ENCODE assay signal across 27 cellular contexts in the genomic region with DNA sequence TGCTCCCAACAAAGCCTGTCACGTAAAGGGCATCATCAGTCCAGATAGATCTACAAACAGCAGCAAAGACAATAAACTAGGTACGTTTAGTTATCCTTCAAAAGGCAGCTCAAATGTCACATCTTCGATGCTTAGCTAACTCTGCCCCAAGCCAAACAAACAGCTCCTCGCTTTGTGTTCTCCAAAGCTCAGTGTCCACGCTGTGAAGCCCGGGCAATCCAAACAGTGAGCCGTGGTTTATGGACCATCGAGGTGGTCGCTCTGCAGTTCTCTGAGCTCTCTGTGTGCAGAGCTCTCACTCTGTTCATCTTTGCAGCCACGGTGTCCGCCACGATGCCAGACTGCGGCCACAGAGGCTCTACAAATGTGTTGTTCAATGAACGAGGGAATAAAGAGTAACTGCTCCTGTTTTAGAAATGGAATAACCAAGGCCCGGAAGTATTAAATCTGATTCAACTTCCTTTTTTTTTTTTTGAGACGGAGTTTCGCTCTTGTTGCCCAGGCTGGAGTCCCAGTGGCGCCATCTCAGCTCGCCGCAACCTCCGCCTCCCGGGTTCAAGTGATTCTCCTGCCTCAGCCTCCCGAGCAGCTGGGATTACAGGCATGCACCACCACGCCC.
DNase-seq lines count a peak whose midpoint lies in the region; ATAC-seq, FAIRE-seq and TF ChIP-seq lines count a peak whose summit lies in the region.
"Had no signal": no experiment of that assay in that cellular context is flagged by ENCODE, and none has a peak within 500 bp of the region (broad histone marks: within the 10 kb centered on the region; RNA-seq: fewer than 3 reads in every experiment).

No MANE protein-coding gene starts in this region.

- H2AFZ ChIP-seq in HepG2 (ENCODE audit: low read length) (peak overlapping the region; percentile 25), K562 (ENCODE audit: low read depth, low read length) (peak overlapping the region; percentile 22)

- H3K27ac Mint-ChIP-seq in type B pancreatic cell: no peak overlapping the region
- H3K27ac Mint-ChIP-seq: CD4-positive, CD25-positive, alpha-beta regulatory T cell; T-helper 2 cell treated with Interferon-gamma antibody and Interleukin-4, amounts not matched to agents 5 μg/mL and 100 μg/mL, for 36 hours had no signal

- BruUV-seq in HepG2 (replicated peaks; lab: Mats Ljungman, UMichigan) (no TSS peak), K562 (replicated peaks; lab: Mats Ljungman, UMichigan) (no TSS peak)

- DNase-seq in HepG2 (ENCODE audit: low spot score): peak; percentile 12
- no peak for DNase-seq in right lobe of liver
- DNase-seq in NOMO-1 treated with DMSO at 0.1 percent for 48 hours (lab: John Stamatoyannopoulos, UW; ENCODE audit: unreplicated experiment): peak; percentile 70
- DNase-seq in K562 (ENCODE audit: extremely low read depth in 1 of 4, low spot score in 3 of 4): no peak
- DNase-seq in type B pancreatic cell (ENCODE audit: extremely low spot score, unreplicated experiment): peak; percentile 42
- no peak for DNase-seq in hypothalamus (lab: John Stamatoyannopoulos, UW)
- DNase-seq: CD4-positive, CD25-positive, alpha-beta regulatory T cell; DMS153; DND-41; H7; NCI-H187; NCI-H2081 treated with DMSO at 0.1 percent for 48 hours; NCI-H2171 treated with DMSO at 0.1 percent for 48 hours; NCI-H345; NCI-H510A treated with DMSO at 0.1 percent for 48 hours; NCI-H82; PC-3; Right ventricle myocardium superior; T-helper 1 cell had no signal

- H3K79me2 ChIP-seq in HepG2 (ENCODE audit: insufficient read depth, low read length): no peaks in the 10 kb centered on the region
- H3K79me2 ChIP-seq in K562 (ENCODE audit: control insufficient read depth, insufficient read depth, low read length): no peaks in the 10 kb centered on the region

- peak; percentile 85 for ATAC-seq in HepG2
- no peak for ATAC-seq in right lobe of liver
- no peak; the same call in 2 of the 3 replicates for ATAC-seq in K562
- ATAC-seq in GM18502 (IDR thresholded peaks at IDR 0.05; ENCODE audit: poor library complexity, unreplicated experiment): no peak
- no peak for ATAC-seq in GM18867 (IDR thresholded peaks at IDR 0.05; ENCODE audit: unreplicated experiment)
- ATAC-seq: PC-3 had no signal

- TF ChIP-seq CTCF in HepG2 (CRISPR knock-in tag; IDR thresholded peaks at IDR 0.05) (no peak), right lobe of liver (IDR thresholded peaks at IDR 0.05) (no peak), K562 (IDR thresholded peaks at IDR 0.05 in 2 of 3, conservative IDR thresholded peaks at IDR 0.05 in 1 of 3; ENCODE audit: insufficient read depth in 2 of 3, low read depth in 1 of 3, low read length in 3 of 3) (no peak), type B pancreatic cell (conservative IDR thresholded peaks at IDR 0.05) (no peak)

- no peaks in the 10 kb centered on the region for H3K9me3 ChIP-seq in HepG2 (ENCODE audit: low read length)
- no peaks in the 10 kb centered on the region for H3K9me3 ChIP-seq in right lobe of liver
- H3K9me3 ChIP-seq in K562 (replicated peaks; ENCODE audit: control insufficient read depth, insufficient read depth, low read depth, low read length): no peaks in the 10 kb centered on the region
- H3K9me3 ChIP-seq: SJSA1 had no signal

- H3K4me1 Mint-ChIP-seq in type B pancreatic cell (ENCODE audit: unreplicated experiment): no peaks in the 10 kb centered on the region
- H3K4me1 Mint-ChIP-seq: CD4-positive, CD25-positive, alpha-beta regulatory T cell had no signal

- FAIRE-seq in HepG2 (lab: Jason Lieb, UNC) (no peak), K562 (lab: Jason Lieb, UNC) (no peak)
- FAIRE-seq: A204.1, GM12892, HTR-8/SVneo had no signal

- H3K4me3 Mint-ChIP-seq in type B pancreatic cell: no peak overlapping the region
- H3K4me3 Mint-ChIP-seq: CD4-positive, CD25-positive, alpha-beta regulatory T cell; T-helper 2 cell treated with Interferon-gamma antibody and Interleukin-4, amounts not matched to agents 5 μg/mL and 100 μg/mL, for 36 hours had no signal

- H3K4me3 ChIP-seq in HepG2 (replicated peaks in 1 of 3; ENCODE audit: insufficient read depth in 1 of 3, low read depth in 2 of 3, low read length in 3 of 3): no peak overlapping the region; a peak in 1 of 6 replicates
- H3K4me3 ChIP-seq in right lobe of liver: no peak overlapping the region
- no peak overlapping the region for H3K4me3 ChIP-seq in K562
- H3K4me3 ChIP-seq: BLaER1, SJSA1 had no signal

- CTCF ChIA-PET in HepG2 (lab: Yijun Ruan, JAX; ENCODE audit: low intra/inter-chr PET ratio, low total read pairs): no interaction called here
- CTCF ChIA-PET in K562 (lab: Yijun Ruan, JAX; ENCODE audit: low intra/inter-chr PET ratio): no interaction called here

- intact Hi-C loops in HepG2 (cut with micrococcal nuclease; ENCODE audit: unreplicated experiment) (no loop called here), right lobe of liver (cut with DNase I) (no loop called here), K562 (cut with micrococcal nuclease) (no loop called here)

- in situ Hi-C loops in HepG2 (cut with HindIII; ENCODE audit: extremely low pct_ligation_motif_present, low pct_unique_long_range_greater_than_20kb): no loop called here
- in situ Hi-C loops in K562 (cut with MboI): no loop called here

- H3K9me3 Mint-ChIP-seq in type B pancreatic cell: no peaks in the 10 kb centered on the region
- H3K9me3 Mint-ChIP-seq: T-helper 2 cell treated with Interferon-gamma antibody and Interleukin-4, amounts not matched to agents 5 μg/mL and 100 μg/mL, for 36 hours had no signal

- H3K4me2 ChIP-seq in HepG2 (ENCODE audit: low read depth, low read length) (peak overlapping the region; percentile 57), K562 (ENCODE audit: insufficient read depth, low read length) (no peak overlapping the region)
- H3K4me2 ChIP-seq: BLaER1 had no signal

- no peaks in the 10 kb centered on the region for H3K27me3 Mint-ChIP-seq in type B pancreatic cell
- H3K27me3 Mint-ChIP-seq: CD4-positive, CD25-positive, alpha-beta regulatory T cell had no signal

- H4K20me1 ChIP-seq in HepG2 (ENCODE audit: insufficient read depth, low read length) (no peaks in the 10 kb centered on the region), K562 (replicated peaks; ENCODE audit: control insufficient read depth, insufficient read depth, low read length) (no peaks in the 10 kb centered on the region)
- H4K20me1 ChIP-seq: BLaER1 had no signal

- no peaks in the 10 kb centered on the region for H3K9me1 ChIP-seq in K562 (ENCODE audit: control insufficient read depth, insufficient read depth, low read length)

- H3K4me1 ChIP-seq in HepG2 (ENCODE audit: insufficient read depth, low read length) (peaks cover 24% of the 10 kb centered on the region), right lobe of liver (no peaks in the 10 kb centered on the region), K562 (replicated peaks in 1 of 2; ENCODE audit: control insufficient read depth in 2 of 2, insufficient read depth in 2 of 2, low read length in 2 of 2) (no peaks in the 10 kb centered on the region)
- H3K4me1 ChIP-seq: SJSA1 had no signal

- H3K9ac ChIP-seq in HepG2 (ENCODE audit: insufficient read depth, low read depth, low read length): no peak overlapping the region
- H3K9ac ChIP-seq in K562 (ENCODE audit: insufficient read depth in 1 of 2, low read depth in 2 of 2, low read length in 2 of 2): no peak overlapping the region; a peak in 1 of 4 replicates
- H3K9ac ChIP-seq: BLaER1 had no signal

- H3K27me3 ChIP-seq in HepG2 (ENCODE audit: control insufficient read depth in 1 of 2, insufficient read depth in 2 of 2, low read length in 2 of 2) (no peaks in the 10 kb centered on the region), right lobe of liver (no peaks in the 10 kb centered on the region), K562 (ENCODE audit: control insufficient read depth in 2 of 2, insufficient read depth in 2 of 2, low read length in 2 of 2) (0 out of 5 replicates have a peak, but pooled peaks cover 0 to 4% of the 10 kb centered on the region in 2 experiments)
- H3K27me3 ChIP-seq: BLaER1, SJSA1 had no signal

- H3K27ac ChIP-seq in HepG2 (ENCODE audit: extremely low read length, insufficient read depth, low read length): no peak overlapping the region
- H3K27ac ChIP-seq in right lobe of liver: no peak overlapping the region
- H3K27ac ChIP-seq in K562 (ENCODE audit: extremely low read depth, low read depth, low read length): no peak overlapping the region
- H3K27ac ChIP-seq: BLaER1, SJSA1 had no signal

- WGBS in HepG2 (ENCODE audit: low lambda C conversion rate): 51% methylated on average over 24 of the region's 24 CpGs
- WGBS in right lobe of liver (ENCODE audit: insufficient coverage, low coverage, low lambda C conversion rate, missing lambda C conversion rate): 80% methylated on average over 20 of the region's 24 CpGs
- 50% methylated on average over 23 of the region's 24 CpGs for WGBS in K562 (ENCODE audit: insufficient coverage, low coverage, missing lambda C conversion rate)

- TF ChIP-seq EP300 in HepG2 (IDR thresholded peaks at IDR 0.05; ENCODE audit: low read depth in 2 of 2, low read length in 2 of 2) (no peak), HepG2 (CRISPR knock-in tag; IDR thresholded peaks at IDR 0.05; ENCODE audit: borderline replicate concordance) (no peak), K562 (IDR thresholded peaks at IDR 0.05; ENCODE audit: low read length) (no peak)

- H3K36me3 ChIP-seq in HepG2 (replicated peaks in 1 of 2; ENCODE audit: control insufficient read depth in 1 of 2, insufficient read depth in 2 of 2, low read length in 2 of 2) (no peaks in the 10 kb centered on the region), right lobe of liver (no peaks in the 10 kb centered on the region), K562 (ENCODE audit: control insufficient read depth, insufficient read depth, low read length) (no peaks in the 10 kb centered on the region)
- H3K36me3 ChIP-seq: BLaER1, SJSA1 had no signal

- TF ChIP-seq RAD21 in HepG2 (CRISPR knock-in tag; IDR thresholded peaks at IDR 0.05) (no peak), K562 (CRISPR knock-in tag; conservative IDR thresholded peaks at IDR 0.05 in 1 of 2, IDR thresholded peaks at IDR 0.05 in 1 of 2) (no peak)

- no peaks in the 10 kb centered on the region for H3K36me3 Mint-ChIP-seq in type B pancreatic cell

- POLR2A ChIA-PET in HepG2 (lab: Yijun Ruan, JAX) (no interaction called here), K562 (lab: Yijun Ruan, JAX) (interaction anchor here (1.1 to 1.6 kb wide), 2 partner anchors 24 to 128 kb away, joined by 3 to 4 read pairs; a partner anchor contains a TSS)

- TF ChIP-seq POLR2A in HepG2 (IDR thresholded peaks at IDR 0.05; ENCODE audit: insufficient read depth in 1 of 2, low read depth in 2 of 2, low read length in 2 of 2) (no peak), right lobe of liver (IDR thresholded peaks at IDR 0.05) (no peak), K562 (conservative IDR thresholded peaks at IDR 0.05) (no peak)

TF ChIP-seq in HepG2, 621 proteins besides CTCF, POLR2A, EP300 and RAD21 (continues in another document):
- TF ChIP-seq, protein P1, sequence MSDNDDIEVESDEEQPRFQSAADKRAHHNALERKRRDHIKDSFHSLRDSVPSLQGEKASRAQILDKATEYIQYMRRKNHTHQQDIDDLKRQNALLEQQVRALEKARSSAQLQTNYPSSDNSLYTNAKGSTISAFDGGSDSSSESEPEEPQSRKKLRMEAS (IDR thresholded peaks at IDR 0.05): no peak

TF ChIP-seq in K562, 482 proteins besides CTCF, POLR2A, EP300 and RAD21 (continues in another document):
- TF ChIP-seq ZNF436 (CRISPR knock-in tag; IDR thresholded peaks at IDR 0.05) (no peak), EP400 (IDR thresholded peaks at IDR 0.05) (no peak)

Comparison
In these comparisons a context has a peak if more than half of its experiments do, and no peak if none do; other contexts are left out.
1. DNase-seq: peak in HepG2 (single experiment), NOMO-1 treated with DMSO at 0.1 percent for 48 hours (single experiment) and type B pancreatic cell (single experiment); none in right lobe of liver (0 of 3), K562 (0 of 4) and hypothalamus (0 of 51).